Comparison of ENCODE assay signal across 8 cellular contexts in genomic region chr10:110498982-110499795, GRCh38. TPM values are rescaled to one million over a fixed set of nuclear protein-coding genes. Genes with fewer than 3 reads are reported as not detected.
A peak's percentile ranks its signal among the peaks of the same experiment; 100 is the strongest.
DNase-seq lines count a peak whose midpoint lies in the region; ATAC-seq and TF ChIP-seq lines count a peak whose summit lies in the region.

No MANE protein-coding gene starts in this region.

- peak; percentile 14 for ATAC-seq in HG03097 (IDR thresholded peaks at IDR 0.05; ENCODE audit: low FRiP score, unreplicated experiment)
- ATAC-seq in lower lobe of right lung = no peak
- ATAC-seq in GM21447 (IDR thresholded peaks at IDR 0.05; ENCODE audit: unreplicated experiment) = no peak
- ATAC-seq in GM18519 (IDR thresholded peaks at IDR 0.05; ENCODE audit: low FRiP score, unreplicated experiment) = no peak

- DNase-seq in T-helper 1 cell (peak in 3 of 5 donors; percentile 21 to 82 (median 33)), cerebellar cortex (ENCODE audit: low spot score) (peak; percentile 77), lower lobe of right lung (no peak)

- intact Hi-C loops in lower lobe of right lung (cut with DNase I) = no loop called here

- TF ChIP-seq CTCF in GM12872 (IDR thresholded peaks at IDR 0.05; ENCODE audit: insufficient read depth, low read depth, low read length) (peak; percentile 53), lower lobe of right lung (IDR thresholded peaks at IDR 0.05) (no peak)

- H3K27ac ChIP-seq in lower lobe of right lung = peak overlapping the region; percentile 90
- peak overlapping the region; percentile 17 for H3K27ac ChIP-seq in temporal lobe (ENCODE audit: low read depth, low read length)

- H3K27me3 ChIP-seq in lower lobe of right lung (ENCODE audit: low read depth) = peaks cover 5% of the 10 kb centered on the region

- no peaks in the 10 kb centered on the region for H3K9me3 ChIP-seq in lower lobe of right lung

- H3K4me1 ChIP-seq in lower lobe of right lung = peaks cover 73% of the 10 kb centered on the region

- H3K36me3 ChIP-seq in lower lobe of right lung = no peaks in the 10 kb centered on the region

- peak overlapping the region; percentile 83 for H3K4me3 ChIP-seq in lower lobe of right lung

RNA-seq across cellular contexts. Expression of gene DUSP5, which starts 1.5 kb away (rescaled TPM):
- total RNA-seq in lower lobe of right lung (8.9 TPM), temporal lobe (3.0 TPM)
